ENCODE assay signal across 27 cellular contexts in the genomic region with DNA sequence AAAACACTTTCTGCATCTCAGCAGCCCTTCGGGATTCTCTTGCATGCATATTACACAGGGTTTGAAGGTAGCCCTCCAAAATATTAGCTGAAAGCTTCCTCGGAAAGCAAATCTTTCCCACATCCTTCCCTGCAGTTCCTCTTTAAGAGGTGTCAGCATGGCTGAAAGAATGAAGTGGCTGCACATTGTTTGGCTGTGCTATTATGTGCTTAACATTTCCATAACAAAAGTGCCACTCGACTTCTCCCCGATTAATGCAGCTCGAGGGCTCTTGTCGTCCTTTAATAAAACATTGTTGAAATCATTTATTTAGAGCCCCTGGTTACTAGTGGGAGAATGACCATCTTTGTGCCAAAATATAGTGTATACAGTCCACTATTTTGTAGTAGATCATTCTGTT. TPM values are rescaled to one million over a fixed set of nuclear protein-coding genes. Genes with fewer than 3 reads are reported as not detected.
A peak's percentile ranks its signal among the peaks of the same experiment; 100 is the strongest.
DNase-seq lines count a peak whose midpoint lies in the region; ATAC-seq lines count a peak whose summit lies in the region.
"Had no signal": no experiment of that assay in that cellular context is flagged by ENCODE, and none has a peak within 500 bp of the region (broad histone marks: within the 10 kb centered on the region; RNA-seq: fewer than 3 reads in every experiment).

No MANE protein-coding gene starts in this region.

- no peak for ATAC-seq in activated CD4-positive, alpha-beta T cell treated with anti-CD3 and anti-CD28 coated beads for 36 hours
- no peak for ATAC-seq in HG03159 (IDR thresholded peaks at IDR 0.05; ENCODE audit: unreplicated experiment)
- ATAC-seq: activated CD4-positive, CD25-positive, alpha-beta regulatory T cell treated with anti-CD3 and anti-CD28 coated beads, Interleukin-2, amount 50 U/mL, for 24 hours; GM12878; natural killer cell; right cardiac atrium; upper lobe of right lung had no signal

- CTCF ChIA-PET in activated CD4-positive, alpha-beta T cell treated with anti-CD3 and anti-CD28 coated beads for 36 hours (lab: Charles Lee), result no interaction called here
- CTCF ChIA-PET in CD4-positive, alpha-beta memory T cell (lab: Charles Lee; ENCODE audit: partially characterized antibody), result no interaction called here

- H3K27ac Mint-ChIP-seq in activated CD4-positive, alpha-beta T cell treated with anti-CD3 and anti-CD28 coated beads for 36 hours, result no peak overlapping the region
- H3K27ac Mint-ChIP-seq in CD4-positive, alpha-beta memory T cell, result no peak overlapping the region
- H3K27ac Mint-ChIP-seq: activated CD4-positive, alpha-beta memory T cell treated with anti-CD3 and anti-CD28 coated beads, Interleukin-2, amount 10 ng/mL, durations not matched to agents 7 days and 5 days; activated naive CD4-positive, alpha-beta T cell treated with anti-CD3 and anti-CD28 coated beads, Interleukin-2, amount 10 ng/mL, durations not matched to agents 7 days and 5 days; HFFc6; natural killer cell had no signal

- POLR2A ChIA-PET in activated CD4-positive, alpha-beta T cell treated with anti-CD3 and anti-CD28 coated beads for 36 hours (lab: Charles Lee), result no interaction called here
- POLR2A ChIA-PET in CD4-positive, alpha-beta memory T cell (lab: Charles Lee; ENCODE audit: partially characterized antibody), result no interaction called here

- DNase-seq in DMS153 (lab: John Stamatoyannopoulos, UW) (peak; percentile 44), H7 (peak; percentile 51), NCI-H748 (lab: John Stamatoyannopoulos, UW; ENCODE audit: unreplicated experiment) (peak; percentile 88)
- no peak for DNase-seq in activated CD4-positive, alpha-beta T cell treated with anti-CD3 and anti-CD28 coated beads for 36 hours
- no peak for DNase-seq in CD4-positive, alpha-beta memory T cell
- DNase-seq: activated CD4-positive, alpha-beta memory T cell treated with anti-CD3 and anti-CD28 coated beads, Interleukin-2, amount 10 ng/mL, durations not matched to agents 7 days and 5 days; activated CD8-positive, alpha-beta memory T cell treated with anti-CD3 and anti-CD28 coated beads, Interleukin-2, amount 50 U/mL, for 48 hours; activated naive CD4-positive, alpha-beta T cell treated with anti-CD3 and anti-CD28 coated beads, Interleukin-2, amount 10 ng/mL, durations not matched to agents 7 days and 5 days; C1 segment of cervical spinal cord; HFFc6; MV-4-11; natural killer cell; NCI-H1930; NCI-H510A; posterior cingulate gyrus; right cardiac atrium; RPMI8226; spleen; substantia nigra; upper lobe of right lung had no signal

- no peak overlapping the region for H3K4me3 Mint-ChIP-seq in activated CD4-positive, alpha-beta T cell treated with anti-CD3 and anti-CD28 coated beads for 36 hours
- H3K4me3 Mint-ChIP-seq in CD4-positive, alpha-beta memory T cell, result no peak overlapping the region
- H3K4me3 Mint-ChIP-seq: activated CD4-positive, alpha-beta memory T cell treated with anti-CD3 and anti-CD28 coated beads, Interleukin-2, amount 10 ng/mL, durations not matched to agents 7 days and 5 days; activated naive CD4-positive, alpha-beta T cell treated with anti-CD3 and anti-CD28 coated beads, Interleukin-2, amount 10 ng/mL, durations not matched to agents 7 days and 5 days; HFFc6; natural killer cell had no signal

- no peaks in the 10 kb centered on the region for H3K36me3 Mint-ChIP-seq in activated CD4-positive, alpha-beta T cell treated with anti-CD3 and anti-CD28 coated beads for 36 hours (ENCODE audit: low read depth)
- no peaks in the 10 kb centered on the region for H3K36me3 Mint-ChIP-seq in CD4-positive, alpha-beta memory T cell
- H3K36me3 Mint-ChIP-seq: activated naive CD4-positive, alpha-beta T cell treated with anti-CD3 and anti-CD28 coated beads, Interleukin-2, amount 10 ng/mL, durations not matched to agents 7 days and 5 days; natural killer cell had no signal

- H3K36me3 ChIP-seq in H7 (replicated peaks; ENCODE audit: control insufficient read depth, insufficient read depth, low read length), result no peaks in the 10 kb centered on the region
- H3K36me3 ChIP-seq in iPS-18a (ENCODE audit: control insufficient read depth, low read depth, low read length), result no peaks in the 10 kb centered on the region
- no peaks in the 10 kb centered on the region for H3K36me3 ChIP-seq in CD4-positive, alpha-beta memory T cell (ENCODE audit: insufficient read depth, low read length)
- H3K36me3 ChIP-seq: breast epithelium, spleen, upper lobe of right lung had no signal

- peaks cover 49% of the 10 kb centered on the region for H3K27me3 Mint-ChIP-seq in activated CD4-positive, alpha-beta T cell treated with anti-CD3 and anti-CD28 coated beads for 36 hours
- peaks cover 34 to 47% of the 10 kb centered on the region in 2 donors for H3K27me3 Mint-ChIP-seq in CD4-positive, alpha-beta memory T cell

- H3K9me3 ChIP-seq in iPS-18a (ENCODE audit: control insufficient read depth, low read depth, low read length), result no peaks in the 10 kb centered on the region
- no peaks in the 10 kb centered on the region for H3K9me3 ChIP-seq in CD4-positive, alpha-beta memory T cell (ENCODE audit: control insufficient read depth in 1 of 2, low read length in 2 of 2)
- H3K9me3 ChIP-seq: breast epithelium, spleen, upper lobe of right lung had no signal

- peaks cover 3% of the 10 kb centered on the region for H3K4me1 Mint-ChIP-seq in activated CD4-positive, alpha-beta T cell treated with anti-CD3 and anti-CD28 coated beads for 36 hours
- peaks cover 0 to 7% (median 4%) of the 10 kb centered on the region in 4 donors for H3K4me1 Mint-ChIP-seq in CD4-positive, alpha-beta memory T cell

- H3K27me3 ChIP-seq in H7 (ENCODE audit: control insufficient read depth, insufficient read depth, low read length) (peaks cover 44% of the 10 kb centered on the region), iPS-18a (ENCODE audit: control insufficient read depth, insufficient read depth, low read length) (peaks cover 57% of the 10 kb centered on the region)
- peaks cover 43% of the 10 kb centered on the region for H3K27me3 ChIP-seq in CD4-positive, alpha-beta memory T cell (ENCODE audit: insufficient read depth, low read length)
- H3K27me3 ChIP-seq: breast epithelium had no signal

- intact Hi-C loops in activated CD4-positive, alpha-beta T cell treated with anti-CD3 and anti-CD28 coated beads for 36 hours (cut with DNase I, micrococcal nuclease), result loop anchor here in 1 of 2 experiments (10.0 kb wide), 1 partner anchor 384 kb away; no protein-coding TSS in a partner anchor
- intact Hi-C loops in CD4-positive, alpha-beta memory T cell (cut with micrococcal nuclease), result no loop called here

- no peak overlapping the region for H3K27ac ChIP-seq in iPS-18a (ENCODE audit: low read length)
- H3K27ac ChIP-seq in CD4-positive, alpha-beta memory T cell (ENCODE audit: low read depth, low read length), result no peak overlapping the region
- H3K27ac ChIP-seq: breast epithelium, epithelial cell of prostate, spleen, upper lobe of right lung had no signal

- peaks cover 55% of the 10 kb centered on the region for H3K4me1 ChIP-seq in iPS-18a (ENCODE audit: control insufficient read depth, low read depth, low read length)
- H3K4me1 ChIP-seq in CD4-positive, alpha-beta memory T cell (ENCODE audit: insufficient read depth, low read length), result peaks cover 7% of the 10 kb centered on the region
- H3K4me1 ChIP-seq: breast epithelium had no signal

- H3K4me3 ChIP-seq in H7 (ENCODE audit: insufficient read depth, low read depth, low read length) (no peak overlapping the region), iPS-18a (ENCODE audit: low read length) (peak overlapping the region; percentile 34)
- no peak overlapping the region for H3K4me3 ChIP-seq in CD4-positive, alpha-beta memory T cell (ENCODE audit: low read length in 2 of 2)
- H3K4me3 ChIP-seq: breast epithelium, GM12878, spleen, upper lobe of right lung had no signal

- no peak overlapping the region for H3K9ac ChIP-seq in iPS-18a (ENCODE audit: low read length)

- no peaks in the 10 kb centered on the region for H3K9me3 Mint-ChIP-seq in activated CD4-positive, alpha-beta T cell treated with anti-CD3 and anti-CD28 coated beads for 36 hours (ENCODE audit: low read depth)
- peaks cover 0 to 2% (median 0%) of the 10 kb centered on the region in 8 donors for H3K9me3 Mint-ChIP-seq in CD4-positive, alpha-beta memory T cell
- H3K9me3 Mint-ChIP-seq: activated CD4-positive, alpha-beta memory T cell treated with anti-CD3 and anti-CD28 coated beads, Interleukin-2, amount 10 ng/mL, durations not matched to agents 7 days and 5 days; activated naive CD4-positive, alpha-beta T cell treated with anti-CD3 and anti-CD28 coated beads, Interleukin-2, amount 10 ng/mL, durations not matched to agents 7 days and 5 days; HFFc6; natural killer cell had no signal

RNA-seq across cellular contexts. Expression of a gene that starts 6.5 kb away (rescaled TPM):
- total RNA-seq in H7 (2014; rRNA removed; shearing (Covaris generic)), result 3.6 and 6.7 TPM in 2 replicates
- total RNA-seq in activated CD4-positive, alpha-beta T cell treated with anti-CD3 and anti-CD28 coated beads for 36 hours, result under 1 TPM; 0.11 to 0.21 TPM
- total RNA-seq in CD4-positive, alpha-beta memory T cell, result under 1 TPM; 0.79 to 0.97 TPM
- under 1 TPM; 0.27 to 0.75 TPM for polyA plus RNA-seq in CD4-positive, alpha-beta memory T cell
- total RNA-seq: GM12878; T-helper 1 cell treated with Interleukin-12 subunit alpha and Interleukin-12 subunit beta and Interleukin-4 antibody, amounts not matched to agents 30 ng/mL and 1 ng/mL, for 36 hours had no signal
- polyA plus RNA-seq: GM12878 had no signal

Comparison
In these comparisons a context has a peak if more than half of its experiments do, and no peak if none do; other contexts are left out.
1. DNase-seq: peak in DMS153 (single experiment), H7 (single experiment) and NCI-H748 (single experiment); none in activated CD4-positive, alpha-beta T cell treated with anti-CD3 and anti-CD28 coated beads for 36 hours (single experiment) and CD4-positive, alpha-beta memory T cell (0 of 5).